Comparison of ENCODE assay signal across 10 cellular contexts in genomic region chr6:165663283-165663735, GRCh38. TPM values are rescaled to one million over a fixed set of nuclear protein-coding genes. Genes with fewer than 3 reads are reported as not detected.
A peak's percentile ranks its signal among the peaks of the same experiment; 100 is the strongest.
DNase-seq lines count a peak whose midpoint lies in the region; ATAC-seq, FAIRE-seq and TF ChIP-seq lines count a peak whose summit lies in the region.
"Had no signal": no experiment of that assay in that cellular context is flagged by ENCODE, and none has a peak within 500 bp of the region (broad histone marks: within the 10 kb centered on the region; RNA-seq: fewer than 3 reads in every experiment).

No MANE protein-coding gene starts in this region.

- peak overlapping the region in 2 of 4 donors; percentile 35 to 67 for H3K4me3 ChIP-seq in adrenal gland
- peak overlapping the region; percentile 82 for H3K4me3 ChIP-seq in hepatocyte
- peak overlapping the region; percentile 60 for H3K4me3 ChIP-seq in skeletal muscle cell (ENCODE audit: low read depth, low read length)

- H3K27ac Mint-ChIP-seq in activated CD4-positive, alpha-beta memory T cell treated with anti-CD3 and anti-CD28 coated beads for 36 hours, result no peak overlapping the region

- peak; percentile 47 for DNase-seq in H54 (ENCODE audit: insufficient read length, low spot score)
- DNase-seq in adrenal gland, result peak; percentile 40 to 68 (median 50)
- DNase-seq in hepatocyte (ENCODE audit: low spot score), result peak; percentile 47
- DNase-seq in skeletal muscle cell (ENCODE audit: low read depth), result no peak
- no peak for DNase-seq in activated CD4-positive, alpha-beta memory T cell treated with anti-CD3 and anti-CD28 coated beads for 36 hours
- no peak for DNase-seq in NCI-H446 (lab: John Stamatoyannopoulos, UW)
- DNase-seq: RPMI8226 had no signal

- H3K36me3 ChIP-seq in adrenal gland (replicated peaks in 1 of 2), result no peaks in the 10 kb centered on the region
- H3K36me3 ChIP-seq in hepatocyte (replicated peaks; ENCODE audit: insufficient read depth, low read depth), result no peaks in the 10 kb centered on the region

- H3K4me2 ChIP-seq in hepatocyte, result peak overlapping the region; percentile 97

- no peaks in the 10 kb centered on the region for H3K4me1 Mint-ChIP-seq in activated CD4-positive, alpha-beta memory T cell treated with anti-CD3 and anti-CD28 coated beads for 36 hours (ENCODE audit: low read depth)

- H3K9me3 ChIP-seq in adrenal gland (replicated peaks in 1 of 3) (no peaks in the 10 kb centered on the region), hepatocyte (ENCODE audit: low read depth) (no peaks in the 10 kb centered on the region)

- H3K9me3 Mint-ChIP-seq in activated CD4-positive, alpha-beta memory T cell treated with anti-CD3 and anti-CD28 coated beads for 36 hours, result no peaks in the 10 kb centered on the region

- TF ChIP-seq CTCF in adrenal gland (IDR thresholded peaks at IDR 0.05) (no peak), hepatocyte (IDR thresholded peaks at IDR 0.05; ENCODE audit: poor library complexity) (no peak)

- no peak for FAIRE-seq in H54 (lab: Jason Lieb, UNC)
- FAIRE-seq: frontal cortex had no signal

- ATAC-seq in HG03135 (IDR thresholded peaks at IDR 0.05; ENCODE audit: unreplicated experiment), result no peak
- ATAC-seq in HG02870 (IDR thresholded peaks at IDR 0.05; ENCODE audit: unreplicated experiment), result no peak

- no peaks in the 10 kb centered on the region for H3K79me2 ChIP-seq in hepatocyte

- no peaks in the 10 kb centered on the region for H3K36me3 Mint-ChIP-seq in activated CD4-positive, alpha-beta memory T cell treated with anti-CD3 and anti-CD28 coated beads for 36 hours

- no peaks in the 10 kb centered on the region for H4K20me1 ChIP-seq in hepatocyte (ENCODE audit: insufficient read depth, poor library complexity, severe bottlenecking)

- no peak for TF ChIP-seq POLR2A in H54 (IDR thresholded peaks at IDR 0.05; ENCODE audit: low read depth, low read length)
- TF ChIP-seq POLR2A in adrenal gland (IDR thresholded peaks at IDR 0.05), result no peak

- H3K4me1 ChIP-seq in adrenal gland (replicated peaks in 1 of 2) (peaks cover 11 to 25% of the 10 kb centered on the region in 2 donors), hepatocyte (ENCODE audit: insufficient read depth) (peaks cover 22% of the 10 kb centered on the region)

- peak overlapping the region; percentile 52 for H2AFZ ChIP-seq in hepatocyte

- no peaks in the 10 kb centered on the region for H3K9me2 ChIP-seq in hepatocyte (replicated peaks; ENCODE audit: insufficient read depth)

- H3K27me3 ChIP-seq in adrenal gland (peaks cover 19% of the 10 kb centered on the region), hepatocyte (peaks cover 86% of the 10 kb centered on the region)

- H3K27ac ChIP-seq in adrenal gland (peak overlapping the region in 2 of 5 donors; percentile 62 to 66), hepatocyte (no peak overlapping the region)

- WGBS in adrenal gland, 4 donors, result 0 to 3% (median 1%) methylated on average over 12 to 36 of the region's 36 CpGs
- 1% methylated on average over 34 of the region's 36 CpGs for WGBS in hepatocyte (ENCODE audit: low lambda C conversion rate, missing lambda C conversion rate)

- intact Hi-C loops in adrenal gland (cut with DNase I), result no loop called here
- intact Hi-C loops in activated CD4-positive, alpha-beta memory T cell treated with anti-CD3 and anti-CD28 coated beads for 36 hours (cut with micrococcal nuclease), result no loop called here

- no peak overlapping the region for H3K4me3 Mint-ChIP-seq in activated CD4-positive, alpha-beta memory T cell treated with anti-CD3 and anti-CD28 coated beads for 36 hours

- CTCF ChIA-PET in activated CD4-positive, alpha-beta memory T cell treated with anti-CD3 and anti-CD28 coated beads for 36 hours (lab: Charles Lee), result no interaction called here

- peaks cover 39% of the 10 kb centered on the region for H3K27me3 Mint-ChIP-seq in activated CD4-positive, alpha-beta memory T cell treated with anti-CD3 and anti-CD28 coated beads for 36 hours

- POLR2A ChIA-PET in activated CD4-positive, alpha-beta memory T cell treated with anti-CD3 and anti-CD28 coated beads for 36 hours (lab: Charles Lee), result no interaction called here

RNA-seq across cellular contexts. Expression of gene PDE10A, which starts 0.3 kb away (rescaled TPM):
- total RNA-seq in adrenal gland, result 100 to 1,000 TPM in 1 of 8 donors, 10 to 100 TPM in 3, 1 to 10 TPM in 4; 4.0 to 199 (median 17.4) TPM
- polyA plus RNA-seq in adrenal gland, result 10 to 100 TPM in 2 of 3 donors, 1 to 10 TPM in 1; 7.2 to 86.5 (median 53.3) TPM
- total RNA-seq in hepatocyte, result 5.4 and 7.2 TPM in 2 replicates
- 2.0 and 5.7 TPM in 2 replicates for polyA plus RNA-seq in hepatocyte
- total RNA-seq in activated CD4-positive, alpha-beta memory T cell treated with anti-CD3 and anti-CD28 coated beads for 36 hours, result not detected

Comparison
In these comparisons a context has a peak if more than half of its experiments do, and no peak if none do; other contexts are left out.
1. DNase-seq: peak in H54 (single experiment), adrenal gland (7 of 7) and hepatocyte (single experiment); none in skeletal muscle cell (single experiment), activated CD4-positive, alpha-beta memory T cell treated with anti-CD3 and anti-CD28 coated beads for 36 hours (single experiment) and NCI-H446 (0 of 2).